In the genomic region with DNA sequence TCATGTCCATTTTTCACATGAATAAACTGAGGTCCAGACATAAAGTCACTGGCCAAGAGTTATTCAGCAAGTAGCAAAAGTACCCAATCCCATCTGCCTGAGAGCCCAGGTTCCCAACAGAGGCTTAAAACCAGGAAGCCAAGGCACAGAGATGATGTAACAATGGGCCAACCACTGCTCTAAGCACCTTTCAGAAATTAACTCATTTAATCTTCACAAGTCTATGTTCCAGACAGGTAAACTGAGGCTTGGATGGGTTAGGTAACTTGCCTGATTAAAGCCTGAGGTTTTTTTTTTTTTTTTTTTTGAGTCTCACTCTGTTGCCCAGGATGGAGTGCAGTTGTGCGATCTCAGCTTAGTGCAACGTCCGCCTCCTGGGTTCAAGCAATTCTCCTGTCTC, we compare ENCODE assay signal across 2 cellular contexts.
A peak's percentile ranks its signal among the peaks of the same experiment; 100 is the strongest.
TF ChIP-seq lines count a peak whose summit lies in the region.

No MANE protein-coding gene starts in this region.

TF ChIP-seq in HepG2, 621 proteins besides CTCF, POLR2A, EP300 and RAD21:
- TF ChIP-seq MTA1 (CRISPR knock-in tag; IDR thresholded peaks at IDR 0.05; ENCODE audit: borderline replicate concordance): no peak
- TF ChIP-seq AKAP8 (CRISPR knock-in tag; IDR thresholded peaks at IDR 0.05): no peak
- TF ChIP-seq ZNF629 (CRISPR knock-in tag; conservative IDR thresholded peaks at IDR 0.05): 0 out of 2 replicates have a peak, but pooled peaks have one; percentile 27

TF ChIP-seq in K562, 482 proteins besides CTCF, POLR2A, EP300 and RAD21:
- TF ChIP-seq GABPB2 (CRISPR knock-in tag; conservative IDR thresholded peaks at IDR 0.05) (no peak), SP1 (CRISPR knock-in tag; IDR thresholded peaks at IDR 0.05) (no peak), CREM (IDR thresholded peaks at IDR 0.05; ENCODE audit: low read depth) (no peak), CEBPG (CRISPR knock-in tag; IDR thresholded peaks at IDR 0.05) (no peak), CEBPG (tag; conservative IDR thresholded peaks at IDR 0.05 in 1 of 2, IDR thresholded peaks at IDR 0.05 in 1 of 2) (peak in 1 of 2 experiments; percentile 67; a peak in 1 of 4 replicates), HDGF (IDR thresholded peaks at IDR 0.05) (no peak), RBM25 (IDR thresholded peaks at IDR 0.05; ENCODE audit: low read depth, low read length, severe bottlenecking) (peak; percentile 40)
- TF ChIP-seq, protein P1, sequence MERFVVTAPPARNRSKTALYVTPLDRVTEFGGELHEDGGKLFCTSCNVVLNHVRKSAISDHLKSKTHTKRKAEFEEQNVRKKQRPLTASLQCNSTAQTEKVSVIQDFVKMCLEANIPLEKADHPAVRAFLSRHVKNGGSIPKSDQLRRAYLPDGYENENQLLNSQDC (CRISPR knock-in tag; IDR thresholded peaks at IDR 0.05): no peak
- TF ChIP-seq, protein P2, sequence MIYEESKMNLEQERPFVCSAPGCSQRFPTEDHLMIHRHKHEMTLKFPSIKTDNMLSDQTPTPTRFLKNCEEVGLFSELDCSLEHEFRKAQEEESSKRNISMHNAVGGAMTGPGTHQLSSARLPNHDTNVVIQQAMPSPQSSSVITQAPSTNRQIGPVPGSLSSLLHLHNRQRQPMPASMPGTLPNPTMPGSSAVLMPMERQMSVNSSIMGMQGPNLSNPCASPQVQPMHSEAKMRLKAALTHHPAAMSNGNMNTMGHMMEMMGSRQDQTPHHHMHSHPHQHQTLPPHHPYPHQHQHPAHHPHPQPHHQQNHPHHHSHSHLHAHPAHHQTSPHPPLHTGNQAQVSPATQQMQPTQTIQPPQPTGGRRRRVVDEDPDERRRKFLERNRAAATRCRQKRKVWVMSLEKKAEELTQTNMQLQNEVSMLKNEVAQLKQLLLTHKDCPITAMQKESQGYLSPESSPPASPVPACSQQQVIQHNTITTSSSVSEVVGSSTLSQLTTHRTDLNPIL (CRISPR knock-in tag; IDR thresholded peaks at IDR 0.05): no peak
- TF ChIP-seq, protein P3, sequence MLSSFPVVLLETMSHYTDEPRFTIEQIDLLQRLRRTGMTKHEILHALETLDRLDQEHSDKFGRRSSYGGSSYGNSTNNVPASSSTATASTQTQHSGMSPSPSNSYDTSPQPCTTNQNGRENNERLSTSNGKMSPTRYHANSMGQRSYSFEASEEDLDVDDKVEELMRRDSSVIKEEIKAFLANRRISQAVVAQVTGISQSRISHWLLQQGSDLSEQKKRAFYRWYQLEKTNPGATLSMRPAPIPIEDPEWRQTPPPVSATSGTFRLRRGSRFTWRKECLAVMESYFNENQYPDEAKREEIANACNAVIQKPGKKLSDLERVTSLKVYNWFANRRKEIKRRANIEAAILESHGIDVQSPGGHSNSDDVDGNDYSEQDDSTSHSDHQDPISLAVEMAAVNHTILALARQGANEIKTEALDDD (IDR thresholded peaks at IDR 0.05): no peak
- TF ChIP-seq, protein P4, sequence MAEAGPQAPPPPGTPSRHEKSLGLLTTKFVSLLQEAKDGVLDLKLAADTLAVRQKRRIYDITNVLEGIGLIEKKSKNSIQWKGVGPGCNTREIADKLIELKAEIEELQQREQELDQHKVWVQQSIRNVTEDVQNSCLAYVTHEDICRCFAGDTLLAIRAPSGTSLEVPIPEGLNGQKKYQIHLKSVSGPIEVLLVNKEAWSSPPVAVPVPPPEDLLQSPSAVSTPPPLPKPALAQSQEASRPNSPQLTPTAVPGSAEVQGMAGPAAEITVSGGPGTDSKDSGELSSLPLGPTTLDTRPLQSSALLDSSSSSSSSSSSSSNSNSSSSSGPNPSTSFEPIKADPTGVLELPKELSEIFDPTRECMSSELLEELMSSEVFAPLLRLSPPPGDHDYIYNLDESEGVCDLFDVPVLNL (CRISPR knock-in tag; IDR thresholded peaks at IDR 0.05; ENCODE audit: low read depth): no peak
